ENCODE assay signal across 16 cellular contexts in the genomic region with DNA sequence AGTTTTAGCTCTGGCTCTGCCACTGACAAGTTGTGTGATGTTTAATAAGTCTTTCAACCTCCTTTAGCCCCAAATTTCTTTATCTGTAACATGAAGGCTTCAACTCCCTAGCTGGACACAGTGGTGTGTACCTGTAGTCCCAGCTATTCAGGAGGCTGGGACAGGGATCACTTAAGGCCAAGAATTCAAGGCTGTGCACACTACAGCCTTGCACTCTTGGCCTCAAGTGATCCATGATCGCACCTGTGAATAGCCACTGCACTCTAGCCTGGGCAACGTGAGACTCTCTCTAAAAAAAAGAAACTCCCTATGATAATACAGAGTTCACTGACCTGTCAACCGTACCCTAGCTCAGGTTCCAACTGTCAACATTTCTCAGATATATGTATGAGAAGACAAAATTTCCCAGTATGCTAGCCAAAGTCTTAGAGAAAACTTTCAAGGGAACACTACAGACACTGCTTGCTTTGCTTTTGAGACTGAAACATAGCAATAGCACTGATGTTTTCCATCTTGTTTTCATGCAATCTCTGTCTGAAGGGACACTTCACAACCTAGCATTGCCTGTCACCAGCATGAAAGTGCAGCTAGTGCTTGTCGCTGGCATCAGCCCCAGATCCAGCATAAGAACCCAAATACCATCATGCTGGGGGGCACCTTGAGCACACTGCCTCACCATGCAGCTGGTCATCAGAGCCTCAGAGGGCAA. TPM values are rescaled to one million over a fixed set of nuclear protein-coding genes. Genes with fewer than 3 reads are reported as not detected.
DNase-seq lines count a peak whose midpoint lies in the region; ATAC-seq and TF ChIP-seq lines count a peak whose summit lies in the region.
"Had no signal": no experiment of that assay in that cellular context is flagged by ENCODE, and none has a peak within 500 bp of the region (broad histone marks: within the 10 kb centered on the region; RNA-seq: fewer than 3 reads in every experiment).

No MANE protein-coding gene starts in this region.

- H3K27ac Mint-ChIP-seq in H9 = peak overlapping the region; percentile 5 to 34 (median 11); a peak in 3 of 7 replicates
- H3K27ac Mint-ChIP-seq in neural progenitor cell = peak overlapping the region; percentile 84
- no peak overlapping the region for H3K27ac Mint-ChIP-seq in activated CD8-positive, alpha-beta T cell treated with anti-CD3 and anti-CD28 coated beads, Interleukin-2, amount 10 ng/mL, durations not matched to agents 7 days and 5 days
- H3K27ac Mint-ChIP-seq: HFFc6 had no signal

- H3K36me3 ChIP-seq in A673 (ENCODE audit: insufficient read depth, low read length, poor library complexity, severe bottlenecking) (no peaks in the 10 kb centered on the region), neural progenitor cell (no peaks in the 10 kb centered on the region)
- H3K36me3 ChIP-seq: BLaER1 treated with 17β-estradiol and CSF1 and Interleukin-3, amounts not matched to agents 10 nM and 100 nM had no signal

- no peak overlapping the region for H2BK5ac ChIP-seq in H9 (ENCODE audit: insufficient read length, low read length)

- H3K36me3 Mint-ChIP-seq in H9 (ENCODE audit: insufficient read depth in 1 of 3, low read depth in 3 of 3) (peaks cover 0 to 5% (median 0%) of the 10 kb centered on the region in 3 experiments; a peak in 1 of 7 replicates), neural progenitor cell (peaks cover 16% of the 10 kb centered on the region)
- no peaks in the 10 kb centered on the region for H3K36me3 Mint-ChIP-seq in activated CD8-positive, alpha-beta T cell treated with anti-CD3 and anti-CD28 coated beads, Interleukin-2, amount 10 ng/mL, durations not matched to agents 7 days and 5 days (ENCODE audit: low read depth)
- H3K36me3 Mint-ChIP-seq: CD8-positive, alpha-beta memory T cell had no signal

- H3K4me2 ChIP-seq in H9 (ENCODE audit: insufficient read depth, insufficient read length, low read length) (no peak overlapping the region), neural progenitor cell (peak overlapping the region; percentile 70)
- H3K4me2 ChIP-seq: BLaER1 treated with 17β-estradiol and CSF1 and Interleukin-3, amounts not matched to agents 10 nM and 100 nM had no signal

- POLR2A ChIA-PET in A673 (lab: Charles Lee; ENCODE audit: low non-redundant PET) = no interaction called here
- POLR2A ChIA-PET in activated CD8-positive, alpha-beta T cell treated with anti-CD3 and anti-CD28 coated beads, Interleukin-2, amount 10 ng/mL, durations not matched to agents 7 days and 5 days (lab: Charles Lee) = no interaction called here

- H2BK15ac ChIP-seq in H9 (ENCODE audit: low read depth, low read length) = no peak overlapping the region

- no CpG with 5 or more reads among the region's 4 CpGs for whole genome bisulfite sequencing in H9 (ENCODE audit: extremely low coverage, insufficient read length, low lambda C conversion rate)

- H3K9me3 Mint-ChIP-seq in H9 (peaks cover 0 to 2% of the 10 kb centered on the region in 2 experiments; a peak in 1 of 5 replicates), neural progenitor cell (peaks cover 8% of the 10 kb centered on the region)
- no peaks in the 10 kb centered on the region for H3K9me3 Mint-ChIP-seq in activated CD8-positive, alpha-beta T cell treated with anti-CD3 and anti-CD28 coated beads, Interleukin-2, amount 10 ng/mL, durations not matched to agents 7 days and 5 days (ENCODE audit: insufficient read depth)
- H3K9me3 Mint-ChIP-seq: HFFc6 had no signal

- CTCF ChIA-PET in A673 (lab: Charles Lee) = interaction anchor here (0.6 kb wide), 1 partner anchor 55 kb away, joined by 3 read pairs; no protein-coding TSS in a partner anchor
- CTCF ChIA-PET in activated CD8-positive, alpha-beta T cell treated with anti-CD3 and anti-CD28 coated beads, Interleukin-2, amount 10 ng/mL, durations not matched to agents 7 days and 5 days (lab: Charles Lee) = interaction anchor here (0.9 to 1.6 kb wide), 2 partner anchors 20 to 43 kb away, joined by 5 to 6 read pairs; no protein-coding TSS in a partner anchor

- H3K9me3 ChIP-seq in A673 (ENCODE audit: low read depth, low read length, poor library complexity, severe bottlenecking) = no peaks in the 10 kb centered on the region
- no peaks in the 10 kb centered on the region for H3K9me3 ChIP-seq in H9 (ENCODE audit: control insufficient read depth, low read depth, low read length)
- H3K9me3 ChIP-seq in neural progenitor cell (ENCODE audit: low read depth) = no peaks in the 10 kb centered on the region

- H3F3A ChIP-seq in neural progenitor cell (ENCODE audit: low read depth) = peaks cover 58% of the 10 kb centered on the region

- no peak overlapping the region for H3T11ph ChIP-seq in H9 (ENCODE audit: low read length)

- no peak for ATAC-seq in activated CD8-positive, alpha-beta T cell treated with anti-CD3 and anti-CD28 coated beads, Interleukin-2, amount 10 ng/mL, durations not matched to agents 7 days and 5 days
- ATAC-seq in GM21515 (IDR thresholded peaks at IDR 0.05; ENCODE audit: unreplicated experiment) = no peak

- H3K4me3 Mint-ChIP-seq in H9 = no peak overlapping the region
- H3K4me3 Mint-ChIP-seq in neural progenitor cell = no peak overlapping the region
- no peak overlapping the region for H3K4me3 Mint-ChIP-seq in activated CD8-positive, alpha-beta T cell treated with anti-CD3 and anti-CD28 coated beads, Interleukin-2, amount 10 ng/mL, durations not matched to agents 7 days and 5 days
- H3K4me3 Mint-ChIP-seq: CD8-positive, alpha-beta memory T cell; HFFc6 had no signal

- H3K9ac ChIP-seq in H9 (ENCODE audit: extremely low read depth, insufficient read length, low read length) (no peak overlapping the region), neural progenitor cell (no peak overlapping the region)
- H3K9ac ChIP-seq: BLaER1 treated with 17β-estradiol and CSF1 and Interleukin-3, amounts not matched to agents 10 nM and 100 nM; KMS-11 had no signal

- no peak overlapping the region for H2AK5ac ChIP-seq in H9 (ENCODE audit: insufficient read length, low read length)

- H3K4me3 ChIP-seq in A673 (ENCODE audit: low read depth, low read length, poor library complexity, severe bottlenecking) (no peak overlapping the region), neural progenitor cell (no peak overlapping the region)
- H3K4me3 ChIP-seq: BLaER1 treated with 17β-estradiol and CSF1 and Interleukin-3, amounts not matched to agents 10 nM and 100 nM had no signal

- H3K27me3 Mint-ChIP-seq in H9 (ENCODE audit: low read depth) = no peaks in the 10 kb centered on the region; the same call in 1 of the 2 replicates
- H3K27me3 Mint-ChIP-seq in neural progenitor cell (ENCODE audit: insufficient read depth, low read depth) = peaks cover 5% of the 10 kb centered on the region
- H3K27me3 Mint-ChIP-seq in activated CD8-positive, alpha-beta T cell treated with anti-CD3 and anti-CD28 coated beads, Interleukin-2, amount 10 ng/mL, durations not matched to agents 7 days and 5 days (ENCODE audit: low read depth) = no peaks in the 10 kb centered on the region

- intact Hi-C loops in A673 (cut with micrococcal nuclease; ENCODE audit: unreplicated experiment) = no loop called here

- no peak overlapping the region for H2AFZ ChIP-seq in H9 (ENCODE audit: low read length)
- no peak overlapping the region for H2AFZ ChIP-seq in neural progenitor cell (replicated peaks)

- H4K5ac ChIP-seq in H9 (ENCODE audit: insufficient read length, low read depth, low read length) = no peak overlapping the region

- H2BK120ac ChIP-seq in H9 (ENCODE audit: low read depth, low read length, poor library complexity, severe bottlenecking) = no peak overlapping the region

- H3K4me1 Mint-ChIP-seq in H9 (peaks cover 14 to 35% of the 10 kb centered on the region in 2 experiments), neural progenitor cell (peaks cover 60% of the 10 kb centered on the region)
- peaks cover 8% of the 10 kb centered on the region for H3K4me1 Mint-ChIP-seq in activated CD8-positive, alpha-beta T cell treated with anti-CD3 and anti-CD28 coated beads, Interleukin-2, amount 10 ng/mL, durations not matched to agents 7 days and 5 days (ENCODE audit: low read depth)

- BruUV-seq in A673 (replicated peaks; lab: Mats Ljungman, UMichigan) = no TSS peak

- H2BK20ac ChIP-seq in H9 (ENCODE audit: low read depth, low read length, poor library complexity, severe bottlenecking) = no peak overlapping the region

- H3K4me1 ChIP-seq in A673 (ENCODE audit: insufficient read depth, low read length, poor library complexity, severe bottlenecking) (peaks cover 62% of the 10 kb centered on the region), H9 (ENCODE audit: insufficient read depth, low read length) (no peaks in the 10 kb centered on the region; the same call in 1 of the 2 replicates), neural progenitor cell (peaks cover 72% of the 10 kb centered on the region)

- TF ChIP-seq CTCF in A673 (conservative IDR thresholded peaks at IDR 0.05; ENCODE audit: low read depth, low read length) = no peak
- TF ChIP-seq CTCF in H9 (conservative IDR thresholded peaks at IDR 0.05) = no peak
- TF ChIP-seq CTCF in neural progenitor cell (IDR thresholded peaks at IDR 0.05) = no peak

- no peak overlapping the region for H2BK12ac ChIP-seq in H9 (ENCODE audit: insufficient read length, low read depth, low read length)

- H3K4ac ChIP-seq in H9 (ENCODE audit: low read depth, low read length) = no peak overlapping the region

- no peaks in the 10 kb centered on the region for H3K79me1 ChIP-seq in H9 (ENCODE audit: insufficient read depth, low read depth, low read length, poor library complexity, severe bottlenecking)

- H3K14ac ChIP-seq in H9 (ENCODE audit: insufficient read depth, low read length) = no peak overlapping the region

- DNase-seq in A673 (ENCODE audit: low spot score) = no peak
- no peak for DNase-seq in H9
- peak; percentile 22 for DNase-seq in neural progenitor cell (ENCODE audit: low spot score)
- no peak for DNase-seq in GDM1 (lab: John Stamatoyannopoulos, UW)
- DNase-seq in activated CD8-positive, alpha-beta T cell treated with anti-CD3 and anti-CD28 coated beads, Interleukin-2, amount 10 ng/mL, durations not matched to agents 7 days and 5 days = no peak
- DNase-seq: CD8-positive, alpha-beta memory T cell; HFFc6; NCI-H1417; NCI-H187; NCI-H2107; NCI-H510A treated with DMSO at 0.1 percent for 48 hours; SIG-M5 had no signal

- no peak overlapping the region for H4K91ac ChIP-seq in H9 (ENCODE audit: insufficient read length, low read depth, low read length)

- no peaks in the 10 kb centered on the region for H3K23me2 ChIP-seq in H9 (ENCODE audit: insufficient read length, low read depth, low read length, poor library complexity, severe bottlenecking)

- H3K56ac ChIP-seq in H9 (ENCODE audit: insufficient read length, low read depth, low read length) = no peak overlapping the region

- no peak overlapping the region for H4K8ac ChIP-seq in H9 (replicated peaks; ENCODE audit: insufficient read length, low read depth, low read length)

- H3K18ac ChIP-seq in H9 (ENCODE audit: insufficient read length, low read depth, low read length) = no peak overlapping the region

- H3K27me3 ChIP-seq in A673 (replicated peaks; ENCODE audit: insufficient read depth, low read depth, low read length, poor library complexity) = no peaks in the 10 kb centered on the region
- H3K27me3 ChIP-seq in H9 (ENCODE audit: insufficient read depth, low read length) = no peaks in the 10 kb centered on the region
- H3K27me3 ChIP-seq in neural progenitor cell = no peaks in the 10 kb centered on the region

- no peak overlapping the region for H3K23ac ChIP-seq in H9 (ENCODE audit: insufficient read length, low read depth, low read length)

- no peaks in the 10 kb centered on the region for H4K20me1 ChIP-seq in H9 (ENCODE audit: control insufficient read depth, insufficient read depth, insufficient read length)
- no peaks in the 10 kb centered on the region for H4K20me1 ChIP-seq in neural progenitor cell (ENCODE audit: low read depth)
- H4K20me1 ChIP-seq: BLaER1 treated with 17β-estradiol and CSF1 and Interleukin-3, amounts not matched to agents 10 nM and 100 nM had no signal

- H3K27ac ChIP-seq in A673 (ENCODE audit: low read depth, low read length, poor library complexity, severe bottlenecking) (peak overlapping the region; percentile 92), H9 (ENCODE audit: insufficient read length, low read depth, low read length) (no peak overlapping the region), cingulate gyrus (ENCODE audit: low read depth, low read length) (peak overlapping the region; percentile 29), neural progenitor cell (peak overlapping the region; percentile 100)
- H3K27ac ChIP-seq: BLaER1 treated with 17β-estradiol and CSF1 and Interleukin-3, amounts not matched to agents 10 nM and 100 nM; KMS-11 had no signal

- no peaks in the 10 kb centered on the region for H3K79me2 ChIP-seq in H9 (ENCODE audit: insufficient read depth, low read length)
- H3K79me2 ChIP-seq in neural progenitor cell (ENCODE audit: low read depth) = no peaks in the 10 kb centered on the region

RNA-seq across cellular contexts. Expression of a gene that starts 51.6 kb away (rescaled TPM):
- total RNA-seq in A673 (2021) (103 and 107 TPM in 2 replicates), H9 (2021) (32.7 and 34.9 TPM in 2 replicates), neural progenitor cell (ENCODE audit: low replicate concordance) (183 and 244 TPM in 2 replicates)
- under 1 TPM; 0.08 to 0.16 TPM for total RNA-seq in activated CD8-positive, alpha-beta T cell treated with anti-CD3 and anti-CD28 coated beads, Interleukin-2, amount 10 ng/mL, durations not matched to agents 7 days and 5 days

Comparison
In these comparisons a context has a peak if more than half of its experiments do, and no peak if none do; other contexts are left out.
1. RNA of a gene that starts 51.6 kb away (total RNA-seq): 183 to 244 TPM in neural progenitor cell, 103 to 107 TPM in A673 and 32.7 to 34.9 TPM in H9; 0.08 to 0.16 TPM in activated CD8-positive, alpha-beta T cell treated with anti-CD3 and anti-CD28 coated beads, Interleukin-2, amount 10 ng/mL, durations not matched to agents 7 days and 5 days; every median in the first group is over 10 times any median in the second.